13 cellular contexts compared by ENCODE assay signal in genomic region chr1:63714482-63714760, GRCh38. TPM values are rescaled to one million over a fixed set of nuclear protein-coding genes. Genes with fewer than 3 reads are reported as not detected.
"Had no signal": no experiment of that assay in that cellular context is flagged by ENCODE, and none has a peak within 500 bp of the region (broad histone marks: within the 10 kb centered on the region; RNA-seq: fewer than 3 reads in every experiment).

No MANE protein-coding gene starts in this region.

- H3K36me3 ChIP-seq: cardiac muscle cell, sigmoid colon, thyroid gland had no signal

- H3K36me3 Mint-ChIP-seq: activated CD4-positive, alpha-beta memory T cell treated with anti-CD3 and anti-CD28 coated beads for 36 hours; activated CD8-positive, alpha-beta memory T cell treated with anti-CD3 and anti-CD28 coated beads, Interleukin-2, amount 10 ng/mL, durations not matched to agents 7 days and 5 days; naive B cell; stimulated activated effector memory CD8-positive, alpha-beta T cell treated with anti-CD3 and anti-CD28 coated beads, Interleukin-12 subunit alpha, Interleukin-12 subunit beta, amount 100 ng/mL, for 72 hours had no signal

- H3K4me1 ChIP-seq: sigmoid colon, thyroid gland had no signal

- H3K27ac Mint-ChIP-seq: activated CD4-positive, alpha-beta memory T cell treated with anti-CD3 and anti-CD28 coated beads for 36 hours; activated CD8-positive, alpha-beta memory T cell treated with anti-CD3 and anti-CD28 coated beads, Interleukin-2, amount 10 ng/mL, durations not matched to agents 7 days and 5 days; activated T-helper 2 cell treated with anti-CD3 and anti-CD28 coated beads, Interferon-gamma antibody, Interleukin-2, Interleukin-4, amounts not matched to agents 10 μg/mL and 5 μg/mL and 100 μg/mL, durations not matched to agents 14 hours and 24 hours and 36 hours; endodermal cell; stimulated activated effector memory CD8-positive, alpha-beta T cell treated with anti-CD3 and anti-CD28 coated beads, Interleukin-12 subunit alpha, Interleukin-12 subunit beta, amount 100 ng/mL, for 72 hours had no signal

- H3K4me3 ChIP-seq: cardiac muscle cell, dorsolateral prefrontal cortex, sigmoid colon, thyroid gland had no signal

- H3K27ac ChIP-seq: cardiac muscle cell, dorsolateral prefrontal cortex, parathyroid adenoma, sigmoid colon, thyroid gland had no signal

- H3K9ac ChIP-seq: parathyroid adenoma had no signal

- H3K4me1 Mint-ChIP-seq: activated CD8-positive, alpha-beta memory T cell treated with anti-CD3 and anti-CD28 coated beads, Interleukin-2, amount 10 ng/mL, durations not matched to agents 7 days and 5 days; stimulated activated effector memory CD8-positive, alpha-beta T cell treated with anti-CD3 and anti-CD28 coated beads, Interleukin-12 subunit alpha, Interleukin-12 subunit beta, amount 100 ng/mL, for 72 hours had no signal

- H3K9me3 ChIP-seq: sigmoid colon, thyroid gland had no signal

- ATAC-seq: activated CD8-positive, alpha-beta memory T cell treated with anti-CD3 and anti-CD28 coated beads, Interleukin-2, amount 10 ng/mL, durations not matched to agents 7 days and 5 days; stimulated activated effector memory CD8-positive, alpha-beta T cell treated with anti-CD3 and anti-CD28 coated beads, Interleukin-12 subunit alpha, Interleukin-12 subunit beta, amount 100 ng/mL, for 72 hours had no signal

- DNase-seq: activated CD4-positive, alpha-beta memory T cell treated with anti-CD3 and anti-CD28 coated beads for 36 hours; activated CD8-positive, alpha-beta memory T cell treated with anti-CD3 and anti-CD28 coated beads, Interleukin-2, amount 10 ng/mL, durations not matched to agents 7 days and 5 days; activated naive CD4-positive, alpha-beta T cell treated with anti-CD3 and anti-CD28 coated beads, Interleukin-2, amount 50 U/mL, for 16 hours; activated T-cell treated with anti-CD3 and anti-CD28 coated beads, Interleukin-2, amount 50 U/mL, for 1 hour; dorsolateral prefrontal cortex; naive B cell; thyroid gland had no signal

- H3K27me3 ChIP-seq: cardiac muscle cell, dorsolateral prefrontal cortex, sigmoid colon, thyroid gland had no signal

- H3K9me3 Mint-ChIP-seq: activated CD4-positive, alpha-beta memory T cell treated with anti-CD3 and anti-CD28 coated beads for 36 hours; activated T-helper 2 cell treated with anti-CD3 and anti-CD28 coated beads, Interferon-gamma antibody, Interleukin-2, Interleukin-4, amounts not matched to agents 10 μg/mL and 5 μg/mL and 100 μg/mL, durations not matched to agents 14 hours and 24 hours and 36 hours; endodermal cell; naive B cell; stimulated activated effector memory CD8-positive, alpha-beta T cell treated with anti-CD3 and anti-CD28 coated beads, Interleukin-12 subunit alpha, Interleukin-12 subunit beta, amount 100 ng/mL, for 72 hours had no signal

- H3K79me2 ChIP-seq: parathyroid adenoma had no signal

- H3K27me3 Mint-ChIP-seq: activated CD4-positive, alpha-beta memory T cell treated with anti-CD3 and anti-CD28 coated beads for 36 hours had no signal

- H3K4me3 Mint-ChIP-seq: activated CD4-positive, alpha-beta memory T cell treated with anti-CD3 and anti-CD28 coated beads for 36 hours; activated CD8-positive, alpha-beta memory T cell treated with anti-CD3 and anti-CD28 coated beads, Interleukin-2, amount 10 ng/mL, durations not matched to agents 7 days and 5 days; endodermal cell; naive B cell; stimulated activated effector memory CD8-positive, alpha-beta T cell treated with anti-CD3 and anti-CD28 coated beads, Interleukin-12 subunit alpha, Interleukin-12 subunit beta, amount 100 ng/mL, for 72 hours had no signal

- H2AFZ ChIP-seq: parathyroid adenoma had no signal

RNA-seq across cellular contexts. Expression of gene ROR1, which starts 59.4 kb away (rescaled TPM):
- total RNA-seq: activated CD8-positive, alpha-beta memory T cell treated with anti-CD3 and anti-CD28 coated beads, Interleukin-2, amount 10 ng/mL, durations not matched to agents 7 days and 5 days had no signal
